8 cellular contexts compared by ENCODE assay signal in genomic region chr10:125521721-125522680, GRCh38.
DNase-seq lines count a peak whose midpoint lies in the region; ATAC-seq and TF ChIP-seq lines count a peak whose summit lies in the region.

No MANE protein-coding gene starts in this region.

- CTCF ChIA-PET in CD8-positive, alpha-beta memory T cell (lab: Charles Lee), result no interaction called here

- TF ChIP-seq CTCF in GM20000 (IDR thresholded peaks at IDR 0.05; ENCODE audit: extremely low read depth, missing control alignments) (peak; percentile 33), epithelial cell of esophagus (IDR thresholded peaks at IDR 0.05; ENCODE audit: insufficient read depth, low read depth, low read length, missing control alignments) (peak; percentile 60), omental fat pad (IDR thresholded peaks at IDR 0.05) (no peak)

- peaks cover 10% of the 10 kb centered on the region; the same call in 1 of the 2 replicates for H3K9me3 ChIP-seq in MG63
- no peaks in the 10 kb centered on the region for H3K9me3 ChIP-seq in CD8-positive, alpha-beta memory T cell (ENCODE audit: low read length)

- H3K4me1 ChIP-seq in CD8-positive, alpha-beta memory T cell (ENCODE audit: insufficient read depth, low read length), result no peaks in the 10 kb centered on the region

- no peaks in the 10 kb centered on the region for H3K36me3 ChIP-seq in MG63
- H3K36me3 ChIP-seq in CD8-positive, alpha-beta memory T cell (ENCODE audit: insufficient read depth, low read length), result no peaks in the 10 kb centered on the region

- H3K27ac ChIP-seq in CD8-positive, alpha-beta memory T cell (ENCODE audit: low read depth, low read length), result no peak overlapping the region

- POLR2A ChIA-PET in CD8-positive, alpha-beta memory T cell (lab: Charles Lee), result no interaction called here

- H3K4me1 Mint-ChIP-seq in stimulated activated naive B cell treated with anti-CD40 and anti-IgM and Interleukin-4, amounts not matched to agents 10 μg/mL and 1 μg/mL and 100 μg/mL, for 72 hours, result no peaks in the 10 kb centered on the region
- H3K4me1 Mint-ChIP-seq in CD8-positive, alpha-beta memory T cell, result no peaks in the 10 kb centered on the region

- H3K4me3 ChIP-seq in MG63, result no peak overlapping the region
- H3K4me3 ChIP-seq in epithelial cell of esophagus (ENCODE audit: low read length), result no peak overlapping the region
- H3K4me3 ChIP-seq in CD8-positive, alpha-beta memory T cell (ENCODE audit: low read length), result no peak overlapping the region

- H3K36me3 Mint-ChIP-seq in stimulated activated naive B cell treated with anti-CD40 and anti-IgM and Interleukin-4, amounts not matched to agents 10 μg/mL and 1 μg/mL and 100 μg/mL, for 72 hours, result peaks cover 0 to 2% of the 10 kb centered on the region in 2 donors
- H3K36me3 Mint-ChIP-seq in CD8-positive, alpha-beta memory T cell, result no peaks in the 10 kb centered on the region

- no peaks in the 10 kb centered on the region; the same call in 1 of the 2 replicates for H3K27me3 ChIP-seq in MG63
- no peaks in the 10 kb centered on the region for H3K27me3 ChIP-seq in CD8-positive, alpha-beta memory T cell (ENCODE audit: insufficient read depth, low read length, poor library complexity, severe bottlenecking)

- peak; percentile 65 to 67 for ATAC-seq in stimulated activated naive B cell treated with anti-CD40 and anti-IgM and Interleukin-4, amounts not matched to agents 10 μg/mL and 1 μg/mL and 100 μg/mL, for 72 hours (replicated peaks)
- ATAC-seq in omental fat pad (ENCODE audit: low FRiP score), result no peak

- peaks cover 5 to 9% of the 10 kb centered on the region in 2 donors for H3K9me3 Mint-ChIP-seq in stimulated activated naive B cell treated with anti-CD40 and anti-IgM and Interleukin-4, amounts not matched to agents 10 μg/mL and 1 μg/mL and 100 μg/mL, for 72 hours
- no peaks in the 10 kb centered on the region for H3K9me3 Mint-ChIP-seq in CD8-positive, alpha-beta memory T cell

- DNase-seq in EL (peak; percentile 13), GM20000 (ENCODE audit: low spot score) (peak; percentile 37), MG63 (peak; percentile 53), epithelial cell of esophagus (ENCODE audit: low read depth) (no peak), omental fat pad (ENCODE audit: low spot score) (no peak), NCI-H187 (lab: John Stamatoyannopoulos, UW) (no peak)
- DNase-seq in stimulated activated naive B cell treated with anti-CD40 and anti-IgM and Interleukin-4, amounts not matched to agents 10 μg/mL and 1 μg/mL and 100 μg/mL, for 72 hours, result peak; percentile 6
- no peak for DNase-seq in CD8-positive, alpha-beta memory T cell

- peaks cover 5 to 8% of the 10 kb centered on the region in 2 donors for H3K27me3 Mint-ChIP-seq in stimulated activated naive B cell treated with anti-CD40 and anti-IgM and Interleukin-4, amounts not matched to agents 10 μg/mL and 1 μg/mL and 100 μg/mL, for 72 hours
- H3K27me3 Mint-ChIP-seq in CD8-positive, alpha-beta memory T cell, result peaks cover 4 to 8% of the 10 kb centered on the region in 2 donors

- no peak overlapping the region for H3K4me3 Mint-ChIP-seq in stimulated activated naive B cell treated with anti-CD40 and anti-IgM and Interleukin-4, amounts not matched to agents 10 μg/mL and 1 μg/mL and 100 μg/mL, for 72 hours
- H3K4me3 Mint-ChIP-seq in CD8-positive, alpha-beta memory T cell, result no peak overlapping the region

- H3K27ac Mint-ChIP-seq in stimulated activated naive B cell treated with anti-CD40 and anti-IgM and Interleukin-4, amounts not matched to agents 10 μg/mL and 1 μg/mL and 100 μg/mL, for 72 hours, result no peak overlapping the region
- no peak overlapping the region for H3K27ac Mint-ChIP-seq in CD8-positive, alpha-beta memory T cell

Comparison
In these comparisons a context has a peak if more than half of its experiments do, and no peak if none do; other contexts are left out.
1. DNase-seq: peak in EL (single experiment), GM20000 (single experiment), MG63 (single experiment) and stimulated activated naive B cell treated with anti-CD40 and anti-IgM and Interleukin-4, amounts not matched to agents 10 μg/mL and 1 μg/mL and 100 μg/mL, for 72 hours (single experiment); none in epithelial cell of esophagus (single experiment), CD8-positive, alpha-beta memory T cell (0 of 5), omental fat pad (single experiment) and NCI-H187 (0 of 2).
2. CTCF ChIP-seq: peak in GM20000 (single experiment) and epithelial cell of esophagus (single experiment); none in omental fat pad (0 of 3).